In the genomic region with DNA sequence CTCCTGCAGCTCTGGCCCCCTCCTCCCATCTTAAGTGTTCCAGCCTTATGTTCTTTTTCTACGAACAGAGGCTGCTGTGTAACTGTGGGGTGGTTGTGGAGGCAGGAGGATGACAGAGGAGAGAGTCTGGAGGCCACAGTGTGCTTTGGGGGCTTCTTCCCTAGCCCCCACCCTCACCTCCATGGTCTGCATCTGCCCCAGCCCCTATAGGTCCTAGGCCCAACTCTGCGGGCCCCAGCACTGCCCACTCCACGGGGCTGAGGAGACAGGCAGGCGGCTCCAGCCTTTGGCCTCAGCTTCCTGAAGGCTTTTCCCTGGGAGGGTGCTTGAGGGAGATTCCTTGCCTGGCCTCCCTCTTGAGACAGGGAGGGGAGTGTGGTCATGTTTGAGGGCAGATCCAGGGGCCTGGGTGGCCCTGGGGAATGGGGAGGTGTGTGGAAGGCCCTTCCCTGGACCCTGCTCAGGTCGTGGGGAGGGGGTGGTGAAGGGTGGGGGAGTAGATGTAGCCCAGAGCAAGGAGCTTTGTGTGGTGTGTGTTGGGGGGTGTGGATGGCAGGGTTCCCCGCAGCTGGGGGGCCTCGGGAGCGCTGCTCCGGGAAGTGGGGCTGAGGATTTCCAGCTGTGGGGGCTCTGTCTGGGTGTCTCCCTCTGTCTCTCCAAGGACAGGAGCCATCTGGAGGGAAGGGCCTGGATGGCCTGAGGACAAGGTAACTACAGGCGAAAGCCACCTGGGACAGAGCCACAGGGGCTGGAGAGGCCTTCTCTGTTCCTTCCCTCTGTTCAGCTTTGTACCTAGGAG, we compare ENCODE assay signal across 1 cellular context.
TF ChIP-seq lines count a peak whose summit lies in the region.

No MANE protein-coding gene starts in this region.

TF ChIP-seq in HepG2, 621 proteins besides CTCF, POLR2A, EP300 and RAD21:
- TF ChIP-seq, protein P1, sequence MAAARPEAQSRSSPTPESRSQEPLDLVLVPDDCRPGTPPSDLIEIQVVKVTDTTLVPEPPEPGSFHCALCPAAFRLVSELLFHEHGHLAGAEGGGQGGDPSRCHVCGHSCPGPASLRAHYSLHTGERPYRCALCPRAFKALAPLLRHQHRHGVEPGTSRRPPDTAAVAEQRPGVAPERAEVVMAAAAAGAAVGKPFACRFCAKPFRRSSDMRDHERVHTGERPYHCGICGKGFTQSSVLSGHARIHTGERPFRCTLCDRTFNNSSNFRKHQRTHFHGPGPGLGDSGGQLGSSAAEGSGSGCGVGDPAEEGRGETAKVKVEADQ (CRISPR knock-in tag; IDR thresholded peaks at IDR 0.05; ENCODE audit: borderline replicate concordance), result no peak
- no peak for TF ChIP-seq ZNF550 (CRISPR knock-in tag; IDR thresholded peaks at IDR 0.05; ENCODE audit: borderline replicate concordance)
- no peak for TF ChIP-seq GLI4 (CRISPR knock-in tag; IDR thresholded peaks at IDR 0.05; ENCODE audit: borderline replicate concordance)
- 0 out of 2 replicates have a peak, but pooled peaks have one; percentile 44 for TF ChIP-seq PCBP1 (IDR thresholded peaks at IDR 0.05; ENCODE audit: borderline replicate concordance, low read depth, low read length)
- TF ChIP-seq, protein P2, sequence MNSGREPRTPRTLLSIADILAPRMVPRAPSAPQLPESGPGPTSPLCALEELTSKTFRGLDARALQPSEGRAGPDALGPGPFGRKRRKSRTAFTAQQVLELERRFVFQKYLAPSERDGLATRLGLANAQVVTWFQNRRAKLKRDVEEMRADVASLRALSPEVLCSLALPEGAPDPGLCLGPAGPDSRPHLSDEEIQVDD (CRISPR knock-in tag; IDR thresholded peaks at IDR 0.05; ENCODE audit: borderline replicate concordance), result no peak
- TF ChIP-seq PHF21A (CRISPR knock-in tag; IDR thresholded peaks at IDR 0.05), result no peak
- no peak for TF ChIP-seq SKI (IDR thresholded peaks at IDR 0.05; ENCODE audit: partially characterized antibody)
- no peak for TF ChIP-seq POGZ (CRISPR knock-in tag; IDR thresholded peaks at IDR 0.05)
- no peak for TF ChIP-seq PTBP1 (IDR thresholded peaks at IDR 0.05; ENCODE audit: low read depth, low read length, poor library complexity, severe bottlenecking)
- no peak for TF ChIP-seq CBX5 (CRISPR knock-in tag; IDR thresholded peaks at IDR 0.05; ENCODE audit: borderline replicate concordance)
- no peak for TF ChIP-seq ARID2 (CRISPR knock-in tag; IDR thresholded peaks at IDR 0.05; ENCODE audit: borderline replicate concordance)
- TF ChIP-seq, protein P3, sequence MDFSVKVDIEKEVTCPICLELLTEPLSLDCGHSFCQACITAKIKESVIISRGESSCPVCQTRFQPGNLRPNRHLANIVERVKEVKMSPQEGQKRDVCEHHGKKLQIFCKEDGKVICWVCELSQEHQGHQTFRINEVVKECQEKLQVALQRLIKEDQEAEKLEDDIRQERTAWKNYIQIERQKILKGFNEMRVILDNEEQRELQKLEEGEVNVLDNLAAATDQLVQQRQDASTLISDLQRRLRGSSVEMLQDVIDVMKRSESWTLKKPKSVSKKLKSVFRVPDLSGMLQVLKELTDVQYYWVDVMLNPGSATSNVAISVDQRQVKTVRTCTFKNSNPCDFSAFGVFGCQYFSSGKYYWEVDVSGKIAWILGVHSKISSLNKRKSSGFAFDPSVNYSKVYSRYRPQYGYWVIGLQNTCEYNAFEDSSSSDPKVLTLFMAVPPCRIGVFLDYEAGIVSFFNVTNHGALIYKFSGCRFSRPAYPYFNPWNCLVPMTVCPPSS (IDR thresholded peaks at IDR 0.05), result no peak
- no peak for TF ChIP-seq SUZ12 (IDR thresholded peaks at IDR 0.05; ENCODE audit: low read depth, low read length)
- TF ChIP-seq NFKB2 (CRISPR knock-in tag; IDR thresholded peaks at IDR 0.05; ENCODE audit: borderline replicate concordance), result 0 out of 2 replicates have a peak, but pooled peaks have one; percentile 16
- no peak for TF ChIP-seq SMAD1 (CRISPR knock-in tag; IDR thresholded peaks at IDR 0.05; ENCODE audit: borderline replicate concordance, low read depth)
